1 cellular context compared by ENCODE assay signal in the genomic region with DNA sequence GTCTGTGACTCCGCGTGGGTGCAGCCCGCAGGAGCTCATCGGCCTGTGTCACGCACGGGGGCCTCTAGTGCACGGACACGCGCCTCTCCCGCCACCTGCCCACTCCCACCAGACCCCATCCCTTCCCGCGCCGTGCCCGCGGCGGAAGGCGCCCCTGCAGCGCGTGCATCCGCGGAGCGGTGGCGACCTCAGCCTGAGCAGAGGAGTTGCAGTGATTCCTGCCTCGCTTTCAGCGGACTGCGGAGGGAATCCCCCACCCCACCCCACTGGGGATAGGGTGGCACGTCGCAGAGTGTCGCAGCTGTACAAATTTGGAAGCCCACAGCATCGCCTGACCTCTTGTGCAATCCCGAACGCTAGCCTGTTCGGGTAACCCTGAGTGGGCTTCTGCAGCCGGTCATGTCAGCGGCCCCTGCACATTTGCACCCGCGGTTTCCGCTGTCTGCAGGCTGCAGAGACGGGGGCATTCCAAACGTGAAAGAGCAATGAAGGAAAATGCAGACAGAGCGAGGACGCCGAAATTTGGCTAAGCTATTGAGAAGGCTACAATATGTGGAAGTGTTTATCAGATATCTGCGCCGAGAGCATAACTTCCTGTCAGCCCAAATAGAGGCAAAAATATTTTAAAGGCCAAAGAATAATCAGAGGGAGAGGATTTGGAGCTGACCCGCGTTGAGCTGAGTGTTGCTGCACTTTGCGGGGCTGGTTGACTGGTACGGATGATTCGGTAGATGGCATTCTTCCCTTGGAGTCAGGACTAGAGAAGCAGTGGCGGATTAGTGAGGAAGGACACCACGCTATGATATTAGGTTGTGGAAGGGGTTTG.
TF ChIP-seq lines count a peak whose summit lies in the region.

No MANE protein-coding gene starts in this region.

TF ChIP-seq in WTC11, 78 proteins besides CTCF, POLR2A, EP300 and RAD21 (continued from another document):
- no peak for TF ChIP-seq IRF1 (CRISPR knock-in tag; IDR thresholded peaks at IDR 0.05)
- TF ChIP-seq IRF2 (CRISPR knock-in tag; IDR thresholded peaks at IDR 0.05; ENCODE audit: borderline replicate concordance, low read depth) = no peak
- TF ChIP-seq CREB1 (CRISPR knock-in tag; IDR thresholded peaks at IDR 0.05) = no peak
- TF ChIP-seq ZNF423 (CRISPR knock-in tag; IDR thresholded peaks at IDR 0.05) = no peak
- no peak for TF ChIP-seq ZBTB21 (CRISPR knock-in tag; IDR thresholded peaks at IDR 0.05; ENCODE audit: borderline replicate concordance)
- TF ChIP-seq SOX15 (CRISPR knock-in tag; IDR thresholded peaks at IDR 0.05) = no peak
- no peak for TF ChIP-seq ZNF317 (CRISPR knock-in tag; IDR thresholded peaks at IDR 0.05; ENCODE audit: borderline replicate concordance, low read depth)
- TF ChIP-seq E2F4 (CRISPR knock-in tag; IDR thresholded peaks at IDR 0.05; ENCODE audit: borderline replicate concordance, low read depth) = no peak
- 0 out of 2 replicates have a peak, but pooled peaks have one; percentile 60 for TF ChIP-seq ATF1 (CRISPR knock-in tag; IDR thresholded peaks at IDR 0.05)
- TF ChIP-seq, protein P1, sequence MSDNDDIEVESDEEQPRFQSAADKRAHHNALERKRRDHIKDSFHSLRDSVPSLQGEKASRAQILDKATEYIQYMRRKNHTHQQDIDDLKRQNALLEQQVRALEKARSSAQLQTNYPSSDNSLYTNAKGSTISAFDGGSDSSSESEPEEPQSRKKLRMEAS (CRISPR knock-in tag; IDR thresholded peaks at IDR 0.05) = peak; percentile 66
- TF ChIP-seq KAT7 (CRISPR knock-in tag; IDR thresholded peaks at IDR 0.05; ENCODE audit: borderline replicate concordance) = 0 out of 2 replicates have a peak, but pooled peaks have one; percentile 37
- TF ChIP-seq TP53 (CRISPR knock-in tag; IDR thresholded peaks at IDR 0.05) = no peak
- TF ChIP-seq JAZF1 (CRISPR knock-in tag; IDR thresholded peaks at IDR 0.05) = no peak
- TF ChIP-seq EMX1 (CRISPR knock-in tag; IDR thresholded peaks at IDR 0.05) = no peak
- TF ChIP-seq, protein P2, sequence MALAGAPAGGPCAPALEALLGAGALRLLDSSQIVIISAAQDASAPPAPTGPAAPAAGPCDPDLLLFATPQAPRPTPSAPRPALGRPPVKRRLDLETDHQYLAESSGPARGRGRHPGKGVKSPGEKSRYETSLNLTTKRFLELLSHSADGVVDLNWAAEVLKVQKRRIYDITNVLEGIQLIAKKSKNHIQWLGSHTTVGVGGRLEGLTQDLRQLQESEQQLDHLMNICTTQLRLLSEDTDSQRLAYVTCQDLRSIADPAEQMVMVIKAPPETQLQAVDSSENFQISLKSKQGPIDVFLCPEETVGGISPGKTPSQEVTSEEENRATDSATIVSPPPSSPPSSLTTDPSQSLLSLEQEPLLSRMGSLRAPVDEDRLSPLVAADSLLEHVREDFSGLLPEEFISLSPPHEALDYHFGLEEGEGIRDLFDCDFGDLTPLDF (CRISPR knock-in tag; IDR thresholded peaks at IDR 0.05) = no peak
- no peak for TF ChIP-seq PRDM15 (CRISPR knock-in tag; IDR thresholded peaks at IDR 0.05)
- TF ChIP-seq ZNF425 (CRISPR knock-in tag; conservative IDR thresholded peaks at IDR 0.05) = no peak
- no peak for TF ChIP-seq USF2 (CRISPR knock-in tag; IDR thresholded peaks at IDR 0.05)
- TF ChIP-seq, protein P3, sequence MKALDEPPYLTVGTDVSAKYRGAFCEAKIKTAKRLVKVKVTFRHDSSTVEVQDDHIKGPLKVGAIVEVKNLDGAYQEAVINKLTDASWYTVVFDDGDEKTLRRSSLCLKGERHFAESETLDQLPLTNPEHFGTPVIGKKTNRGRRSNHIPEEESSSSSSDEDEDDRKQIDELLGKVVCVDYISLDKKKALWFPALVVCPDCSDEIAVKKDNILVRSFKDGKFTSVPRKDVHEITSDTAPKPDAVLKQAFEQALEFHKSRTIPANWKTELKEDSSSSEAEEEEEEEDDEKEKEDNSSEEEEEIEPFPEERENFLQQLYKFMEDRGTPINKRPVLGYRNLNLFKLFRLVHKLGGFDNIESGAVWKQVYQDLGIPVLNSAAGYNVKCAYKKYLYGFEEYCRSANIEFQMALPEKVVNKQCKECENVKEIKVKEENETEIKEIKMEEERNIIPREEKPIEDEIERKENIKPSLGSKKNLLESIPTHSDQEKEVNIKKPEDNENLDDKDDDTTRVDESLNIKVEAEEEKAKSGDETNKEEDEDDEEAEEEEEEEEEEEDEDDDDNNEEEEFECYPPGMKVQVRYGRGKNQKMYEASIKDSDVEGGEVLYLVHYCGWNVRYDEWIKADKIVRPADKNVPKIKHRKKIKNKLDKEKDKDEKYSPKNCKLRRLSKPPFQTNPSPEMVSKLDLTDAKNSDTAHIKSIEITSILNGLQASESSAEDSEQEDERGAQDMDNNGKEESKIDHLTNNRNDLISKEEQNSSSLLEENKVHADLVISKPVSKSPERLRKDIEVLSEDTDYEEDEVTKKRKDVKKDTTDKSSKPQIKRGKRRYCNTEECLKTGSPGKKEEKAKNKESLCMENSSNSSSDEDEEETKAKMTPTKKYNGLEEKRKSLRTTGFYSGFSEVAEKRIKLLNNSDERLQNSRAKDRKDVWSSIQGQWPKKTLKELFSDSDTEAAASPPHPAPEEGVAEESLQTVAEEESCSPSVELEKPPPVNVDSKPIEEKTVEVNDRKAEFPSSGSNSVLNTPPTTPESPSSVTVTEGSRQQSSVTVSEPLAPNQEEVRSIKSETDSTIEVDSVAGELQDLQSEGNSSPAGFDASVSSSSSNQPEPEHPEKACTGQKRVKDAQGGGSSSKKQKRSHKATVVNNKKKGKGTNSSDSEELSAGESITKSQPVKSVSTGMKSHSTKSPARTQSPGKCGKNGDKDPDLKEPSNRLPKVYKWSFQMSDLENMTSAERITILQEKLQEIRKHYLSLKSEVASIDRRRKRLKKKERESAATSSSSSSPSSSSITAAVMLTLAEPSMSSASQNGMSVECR (CRISPR knock-in tag; IDR thresholded peaks at IDR 0.05; ENCODE audit: borderline replicate concordance) = no peak
- no peak for TF ChIP-seq NFE2L1 (CRISPR knock-in tag; IDR thresholded peaks at IDR 0.05)
- no peak for TF ChIP-seq ATF2 (CRISPR knock-in tag; IDR thresholded peaks at IDR 0.05; ENCODE audit: borderline replicate concordance, low read depth)
- TF ChIP-seq ZSCAN18 (CRISPR knock-in tag; IDR thresholded peaks at IDR 0.05) = no peak
- TF ChIP-seq ZNF671 (CRISPR knock-in tag; IDR thresholded peaks at IDR 0.05) = no peak
- TF ChIP-seq, protein P4, sequence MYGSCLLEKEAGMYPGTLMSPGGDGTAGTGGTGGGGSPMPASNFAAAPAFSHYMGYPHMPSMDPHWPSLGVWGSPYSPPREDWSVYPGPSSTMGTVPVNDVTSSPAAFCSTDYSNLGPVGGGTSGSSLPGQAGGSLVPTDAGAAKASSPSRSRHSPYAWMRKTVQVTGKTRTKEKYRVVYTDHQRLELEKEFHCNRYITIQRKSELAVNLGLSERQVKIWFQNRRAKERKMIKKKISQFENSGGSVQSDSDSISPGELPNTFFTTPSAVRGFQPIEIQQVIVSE (CRISPR knock-in tag; IDR thresholded peaks at IDR 0.05; ENCODE audit: borderline replicate concordance) = no peak
- no peak for TF ChIP-seq NR3C1 (CRISPR knock-in tag; conservative IDR thresholded peaks at IDR 0.05; ENCODE audit: low read depth)
- no peak for TF ChIP-seq TEAD4 (CRISPR knock-in tag; IDR thresholded peaks at IDR 0.05)
